In the genomic region with DNA sequence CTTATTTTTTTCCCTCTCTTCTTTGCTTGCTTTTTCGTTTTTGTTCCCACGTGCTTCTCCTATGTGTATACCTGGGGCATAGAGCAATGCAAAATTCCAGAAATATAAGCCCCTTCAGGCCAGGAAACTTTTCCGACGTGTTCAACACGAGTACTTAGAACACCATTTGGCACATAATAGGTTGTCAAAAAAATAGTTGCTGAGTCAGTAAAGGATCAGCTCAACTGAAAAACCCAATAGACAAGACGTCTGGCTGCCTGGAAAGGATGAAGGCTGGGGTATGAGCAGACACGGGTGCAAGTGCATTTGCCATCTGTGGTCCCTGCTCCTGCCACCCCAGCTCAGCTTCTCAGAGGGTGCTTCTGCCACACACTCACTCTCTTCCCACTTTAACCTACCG, we compare ENCODE assay signal across 33 cellular contexts.
"Had no signal": no experiment of that assay in that cellular context is flagged by ENCODE, and none has a peak within 500 bp of the region (broad histone marks: within the 10 kb centered on the region; RNA-seq: fewer than 3 reads in every experiment).

No MANE protein-coding gene starts in this region.

- H3K4me1 ChIP-seq: SJCRH30 had no signal

- H3K4me2 ChIP-seq: PC-9 had no signal

- H2AFZ ChIP-seq: PC-9 had no signal

- FAIRE-seq: RCC 7860 had no signal

- H3K27me3 ChIP-seq: MG63 had no signal

- ATAC-seq: Panc1, Right ventricle myocardium inferior, SK-N-SH treated with all-trans-retinoic acid at 6 μM for 48 hours had no signal

- H3K36me3 ChIP-seq: MG63, SJCRH30 had no signal

- H3K27ac ChIP-seq: PC-9, RWPE1, SJCRH30, SK-N-MC had no signal

- H3K9me3 ChIP-seq: MG63, SJCRH30 had no signal

- H3K4me3 ChIP-seq: MG63, PC-9, SJCRH30, SK-N-MC had no signal

- DNase-seq: Kasumi-1, MG63, NCI-H1048, NCI-H1092 treated with DMSO at 0.1 percent for 48 hours, NCI-H1105 treated with DMSO at 0.1 percent for 48 hours, NCI-H1417, NCI-H1436, NCI-H146, NCI-H1694, NCI-H187, NCI-H1930, NCI-H2029 treated with DMSO at 0.1 percent for 48 hours, NCI-H2081 treated with DMSO at 0.1 percent for 48 hours, NCI-H2107, NCI-H2171, NCI-H226, NCI-H446 treated with DMSO at 0.1 percent for 48 hours, NCI-H510A, NCI-H524, NCI-H526, NCI-H69, NCI-H748 treated with DMSO at 0.1 percent for 48 hours, NCI-H82, PC-9, SHP77, SIG-M5, SJCRH30 had no signal
